Comparison of ENCODE assay signal across 23 cellular contexts in genomic region chr11:78281511-78281910, GRCh38.
"Had no signal": no experiment of that assay in that cellular context is flagged by ENCODE, and none has a peak within 500 bp of the region (broad histone marks: within the 10 kb centered on the region; RNA-seq: fewer than 3 reads in every experiment).

No MANE protein-coding gene starts in this region.

- H3K9ac ChIP-seq: neural progenitor cell had no signal

- H3K27ac ChIP-seq: gastroesophageal sphincter, neural progenitor cell, pancreas, suprapubic skin, thyroid gland, uterus had no signal

- H3K36me3 ChIP-seq: neural progenitor cell, pancreas, thyroid gland, uterus had no signal

- H3K4me1 ChIP-seq: neural progenitor cell, suprapubic skin had no signal

- H3K9me3 ChIP-seq: gastroesophageal sphincter, pancreas, suprapubic skin, thyroid gland, uterus had no signal

- H3K4me2 ChIP-seq: neural progenitor cell had no signal

- H3K27me3 ChIP-seq: dorsolateral prefrontal cortex, gastroesophageal sphincter, neural progenitor cell, pancreas, suprapubic skin, thyroid gland, uterus had no signal

- H3K4me3 ChIP-seq: dorsolateral prefrontal cortex, gastroesophageal sphincter, lung, neural progenitor cell, pancreas, suprapubic skin, thyroid gland, uterus had no signal

- DNase-seq: cortex of kidney; dorsolateral prefrontal cortex; effector CD8-positive, alpha-beta T cell; foreskin fibroblast; glutamatergic neuron; left colon; left ventricle myocardium superior; mesenchymal stem cell; midbrain; occipital lobe; pancreas; right cardiac atrium; stimulated activated CD4-positive, alpha-beta T cell treated with anti-CD3 and anti-CD28 coated beads, Interleukin-4, amount 100 ng/mL, for 1 hour; stimulated activated CD8-positive, alpha-beta memory T cell treated with anti-CD3 and anti-CD28 coated beads, Interleukin-4, amount 100 ng/mL, for 48 hours; stimulated activated naive CD8-positive, alpha-beta T cell treated with anti-CD3 and anti-CD28 coated beads, Interleukin-15, Interleukin-2, amounts not matched to agents 100 U/mL and 50 U/mL, for 24 hours; thyroid gland; uterus had no signal

- H2AFZ ChIP-seq: neural progenitor cell had no signal

- ATAC-seq: gastroesophageal sphincter; left colon; left ventricle myocardium superior; natural killer cell treated with Interleukin-12 subunit alpha and Interleukin-12 subunit beta and Interleukin-15 and Interleukin-18, amount 100 ng/mL, for 72 hours; pancreas; right cardiac atrium; stimulated activated effector memory CD8-positive, alpha-beta T cell treated with anti-CD3 and anti-CD28 coated beads, Interleukin-12 subunit alpha, Interleukin-12 subunit beta, amount 100 ng/mL, for 72 hours; stimulated activated naive CD8-positive, alpha-beta T cell treated with anti-CD3 and anti-CD28 coated beads, Interleukin-15, Interleukin-2, amounts not matched to agents 100 U/mL and 50 U/mL, for 24 hours had no signal
